In the genomic region with DNA sequence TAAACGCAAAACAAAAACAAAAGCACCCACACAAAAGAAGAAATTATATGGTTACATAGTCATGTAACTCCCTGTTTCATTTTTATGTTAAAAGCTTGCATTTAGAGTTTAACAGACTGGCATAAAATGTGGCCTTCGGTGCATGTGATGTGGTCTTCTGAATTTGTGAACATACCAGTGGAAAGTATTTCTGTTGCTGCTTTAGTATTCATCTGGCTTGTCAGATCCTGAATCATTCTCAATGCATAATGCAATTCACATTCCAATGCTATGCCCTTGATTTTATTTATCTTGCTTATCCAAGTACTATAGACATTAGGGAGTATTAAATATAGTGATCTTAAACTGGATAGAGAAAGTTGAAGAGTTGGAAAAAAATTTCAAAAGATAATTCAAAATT, we compare ENCODE assay signal across 15 cellular contexts.
DNase-seq lines count a peak whose midpoint lies in the region; ATAC-seq and TF ChIP-seq lines count a peak whose summit lies in the region.
"Had no signal": no experiment of that assay in that cellular context is flagged by ENCODE, and none has a peak within 500 bp of the region (broad histone marks: within the 10 kb centered on the region; RNA-seq: fewer than 3 reads in every experiment).

No MANE protein-coding gene starts in this region.

- H3K27ac Mint-ChIP-seq in nephron, result peak overlapping the region; percentile 70 to 94 (median 73)
- no peak overlapping the region for H3K27ac Mint-ChIP-seq in CD8-positive, alpha-beta memory T cell
- H3K27ac Mint-ChIP-seq: activated naive CD8-positive, alpha-beta T cell had no signal

- no peaks in the 10 kb centered on the region for H3K9me3 ChIP-seq in upper lobe of right lung
- H3K9me3 ChIP-seq in CD8-positive, alpha-beta memory T cell (ENCODE audit: low read length), result no peaks in the 10 kb centered on the region

- CTCF ChIA-PET in RWPE1 (lab: Yijun Ruan, JAX), result interaction anchor here (0.6 to 0.7 kb wide), 2 partner anchors 17 to 899 kb away, joined by 3 to 4 read pairs; no protein-coding TSS in a partner anchor
- CTCF ChIA-PET in CD8-positive, alpha-beta memory T cell (lab: Charles Lee), result no interaction called here

- no peak overlapping the region for H3K27ac ChIP-seq in RWPE1
- H3K27ac ChIP-seq in epithelial cell of prostate, result peak overlapping the region; percentile 91
- H3K27ac ChIP-seq in upper lobe of right lung, result no peak overlapping the region
- no peak overlapping the region for H3K27ac ChIP-seq in CD8-positive, alpha-beta memory T cell (ENCODE audit: low read depth, low read length)
- H3K27ac ChIP-seq: parathyroid adenoma had no signal

- H3K27me3 ChIP-seq in upper lobe of right lung, result no peaks in the 10 kb centered on the region
- H3K27me3 ChIP-seq in CD8-positive, alpha-beta memory T cell (ENCODE audit: insufficient read depth, low read length, poor library complexity, severe bottlenecking), result no peaks in the 10 kb centered on the region

- POLR2A ChIA-PET in RWPE1 (lab: Yijun Ruan, JAX; ENCODE audit: low non-redundant PET), result interaction anchor here (0.6 kb wide), 1 partner anchor 21 kb away, joined by 3 read pairs; no protein-coding TSS in a partner anchor
- POLR2A ChIA-PET in CD8-positive, alpha-beta memory T cell (lab: Charles Lee), result no interaction called here

- H3K4me3 Mint-ChIP-seq in nephron, result peak overlapping the region in 1 of 3 experiments; percentile 22
- H3K4me3 Mint-ChIP-seq in CD8-positive, alpha-beta memory T cell, result no peak overlapping the region
- H3K4me3 Mint-ChIP-seq: activated naive CD8-positive, alpha-beta T cell had no signal

- DNase-seq in COLO829 (ENCODE audit: low spot score) (peak; percentile 11), RWPE1 (ENCODE audit: low spot score) (peak; percentile 62), epithelial cell of prostate (ENCODE audit: low read depth, low spot score) (peak; percentile 34), upper lobe of right lung (no peak), DMS 273 (lab: John Stamatoyannopoulos, UW; ENCODE audit: unreplicated experiment) (no peak)
- no peak for DNase-seq in CD8-positive, alpha-beta memory T cell
- DNase-seq: left cardiac atrium; NCI-H1694 treated with DMSO at 0.1 percent for 48 hours; stimulated activated CD4-positive, alpha-beta T cell treated with anti-CD3 and anti-CD28 coated beads, Interleukin-4, amount 100 ng/mL, for 4 hours; T-helper 2 cell had no signal

- no peak for TF ChIP-seq CTCF in RWPE1 (conservative IDR thresholded peaks at IDR 0.05; ENCODE audit: low read depth)
- no peak for TF ChIP-seq CTCF in nephron (IDR thresholded peaks at IDR 0.05; ENCODE audit: unreplicated experiment in 3 of 3)
- no peak for TF ChIP-seq CTCF in upper lobe of right lung (IDR thresholded peaks at IDR 0.05)

- intact Hi-C loops in upper lobe of right lung (cut with DNase I), result no loop called here

- H3K36me3 Mint-ChIP-seq in nephron (ENCODE audit: low read depth), result no peaks in the 10 kb centered on the region
- H3K36me3 Mint-ChIP-seq in CD8-positive, alpha-beta memory T cell, result no peaks in the 10 kb centered on the region
- H3K36me3 Mint-ChIP-seq: activated naive CD8-positive, alpha-beta T cell had no signal

- peaks cover 62% of the 10 kb centered on the region for H3K4me1 Mint-ChIP-seq in nephron
- no peaks in the 10 kb centered on the region for H3K4me1 Mint-ChIP-seq in CD8-positive, alpha-beta memory T cell

- H3K27me3 Mint-ChIP-seq in nephron (ENCODE audit: low read depth), result no peaks in the 10 kb centered on the region
- H3K27me3 Mint-ChIP-seq in CD8-positive, alpha-beta memory T cell, result no peaks in the 10 kb centered on the region
- H3K27me3 Mint-ChIP-seq: activated naive CD8-positive, alpha-beta T cell had no signal

- H3K4me1 ChIP-seq in upper lobe of right lung, result peaks cover 11% of the 10 kb centered on the region
- H3K4me1 ChIP-seq in CD8-positive, alpha-beta memory T cell (ENCODE audit: insufficient read depth, low read length), result no peaks in the 10 kb centered on the region
- H3K4me1 ChIP-seq: parathyroid adenoma had no signal

- ATAC-seq in upper lobe of right lung (no peak), HG03565 (IDR thresholded peaks at IDR 0.05; ENCODE audit: unreplicated experiment) (no peak)
- ATAC-seq: HepG2, left cardiac atrium had no signal

- H3K9me3 Mint-ChIP-seq in nephron, result peaks cover 4% of the 10 kb centered on the region
- H3K9me3 Mint-ChIP-seq in CD8-positive, alpha-beta memory T cell, result peaks cover 2 to 31% (median 10%) of the 10 kb centered on the region in 5 donors

- H3K36me3 ChIP-seq in upper lobe of right lung, result no peaks in the 10 kb centered on the region
- no peaks in the 10 kb centered on the region for H3K36me3 ChIP-seq in CD8-positive, alpha-beta memory T cell (ENCODE audit: insufficient read depth, low read length)

- H3K4me3 ChIP-seq in upper lobe of right lung, result no peak overlapping the region
- H3K4me3 ChIP-seq in CD8-positive, alpha-beta memory T cell (ENCODE audit: low read length), result no peak overlapping the region

Comparison
In these comparisons a context has a peak if more than half of its experiments do, and no peak if none do; other contexts are left out.
1. DNase-seq: peak in COLO829 (single experiment), RWPE1 (single experiment) and epithelial cell of prostate (single experiment); none in upper lobe of right lung (single experiment), DMS 273 (single experiment) and CD8-positive, alpha-beta memory T cell (0 of 5).
2. H3K27ac Mint-ChIP-seq: peak in nephron (3 of 3); none in CD8-positive, alpha-beta memory T cell (0 of 8).